Comparison of ENCODE assay signal across 1 cellular context in genomic region chr11:88292156-88292844, GRCh38.
TF ChIP-seq lines count a peak whose summit lies in the region.

No MANE protein-coding gene starts in this region.

TF ChIP-seq in IMR-90, 13 proteins besides CTCF, POLR2A, EP300 and RAD21 (continued from another document):
- TF ChIP-seq USF2 (IDR thresholded peaks at IDR 0.05; ENCODE audit: low read depth, low read length): no peak
